Comparison of ENCODE assay signal across 23 cellular contexts in genomic region chr1:14788065-14788464, GRCh38.
DNase-seq lines count a peak whose midpoint lies in the region; ATAC-seq, FAIRE-seq and TF ChIP-seq lines count a peak whose summit lies in the region.
"Had no signal": no experiment of that assay in that cellular context is flagged by ENCODE, and none has a peak within 500 bp of the region (broad histone marks: within the 10 kb centered on the region; RNA-seq: fewer than 3 reads in every experiment).

No MANE protein-coding gene starts in this region.

- TF ChIP-seq POLR2A in HepG2 (IDR thresholded peaks at IDR 0.05; ENCODE audit: insufficient read depth in 1 of 2, low read depth in 2 of 2, low read length in 2 of 2), result no peak

- no peak overlapping the region for H3K4me2 ChIP-seq in HepG2 (ENCODE audit: low read depth, low read length)

- no peak overlapping the region for H3K4me3 ChIP-seq in HepG2 (replicated peaks in 1 of 3; ENCODE audit: insufficient read depth in 1 of 3, low read depth in 2 of 3, low read length in 3 of 3)

- in situ Hi-C loops in HepG2 (cut with HindIII; ENCODE audit: extremely low pct_ligation_motif_present, low pct_unique_long_range_greater_than_20kb), result no loop called here

- H3K36me3 ChIP-seq in HepG2 (replicated peaks in 1 of 2; ENCODE audit: control insufficient read depth in 1 of 2, insufficient read depth in 2 of 2, low read length in 2 of 2), result no peaks in the 10 kb centered on the region

- POLR2A ChIA-PET in WTC11 (lab: Charles Lee) (no interaction called here), HepG2 (lab: Yijun Ruan, JAX) (no interaction called here)

- H3K36me3 Mint-ChIP-seq in WTC11 (no peaks in the 10 kb centered on the region), type B pancreatic cell (no peaks in the 10 kb centered on the region)
- H3K36me3 Mint-ChIP-seq: CD14-positive monocyte; CD8-positive, alpha-beta memory T cell had no signal

- TF ChIP-seq EP300 in HepG2 (IDR thresholded peaks at IDR 0.05; ENCODE audit: low read depth in 2 of 2, low read length in 2 of 2) (no peak), HepG2 (CRISPR knock-in tag; IDR thresholded peaks at IDR 0.05; ENCODE audit: borderline replicate concordance) (no peak)

- H3K27ac ChIP-seq in foreskin keratinocyte (no peak overlapping the region), HepG2 (ENCODE audit: extremely low read length, insufficient read depth, low read length) (no peak overlapping the region)
- H3K27ac ChIP-seq: HL-60 had no signal

- no peak overlapping the region for H3K27ac Mint-ChIP-seq in WTC11
- H3K27ac Mint-ChIP-seq in type B pancreatic cell, result peak overlapping the region; percentile 34
- H3K27ac Mint-ChIP-seq: B cell; CD14-positive monocyte; CD8-positive, alpha-beta memory T cell had no signal

- CTCF ChIA-PET in WTC11 (lab: Charles Lee) (interaction anchor here (0.7 to 3.6 kb wide), 5 partner anchors 10 to 258 kb away, joined by 3 to 31 read pairs (median 5); no protein-coding TSS in a partner anchor), HepG2 (lab: Yijun Ruan, JAX; ENCODE audit: low intra/inter-chr PET ratio, low total read pairs) (interaction anchor here (1.7 kb wide), 1 partner anchor 239 kb away, joined by 3 read pairs; no protein-coding TSS in a partner anchor)

- H4K20me1 ChIP-seq in HepG2 (ENCODE audit: insufficient read depth, low read length), result no peaks in the 10 kb centered on the region

- peaks cover 2% of the 10 kb centered on the region for H3K27me3 ChIP-seq in foreskin keratinocyte
- H3K27me3 ChIP-seq in HepG2 (ENCODE audit: control insufficient read depth in 1 of 2, insufficient read depth in 2 of 2, low read length in 2 of 2), result peaks cover 3 to 72% of the 10 kb centered on the region in 2 experiments

- WGBS in HepG2 (ENCODE audit: low lambda C conversion rate), result 3% methylated on average over 7 of the region's 7 CpGs

- ATAC-seq in WTC11 (peak; percentile 19; the same call in 1 of the 2 replicates), foreskin keratinocyte (peak; percentile 6), HepG2 (no peak)
- ATAC-seq: PC-3, SK-N-SH treated with all-trans-retinoic acid at 6 μM for 48 hours had no signal

- TF ChIP-seq RAD21 in HepG2 (CRISPR knock-in tag; IDR thresholded peaks at IDR 0.05), result no peak

- peaks cover 51% of the 10 kb centered on the region for H3K4me1 Mint-ChIP-seq in WTC11
- peaks cover 30% of the 10 kb centered on the region for H3K4me1 Mint-ChIP-seq in type B pancreatic cell (ENCODE audit: unreplicated experiment)
- H3K4me1 Mint-ChIP-seq: B cell; CD8-positive, alpha-beta memory T cell had no signal

- intact Hi-C loops in HepG2 (cut with micrococcal nuclease; ENCODE audit: unreplicated experiment), result no loop called here

- DNase-seq in GM03348 (ENCODE audit: low spot score) (peak; percentile 35), WTC11 (ENCODE audit: low spot score) (no peak), foreskin keratinocyte (no peak), type B pancreatic cell (ENCODE audit: extremely low spot score, unreplicated experiment) (no peak), islet precursor cell (no peak), HK-2 (ENCODE audit: unreplicated experiment) (no peak), HepG2 (ENCODE audit: low spot score) (no peak)
- DNase-seq: CD8-positive, alpha-beta memory T cell; DMS153; NCI-H1048; NCI-H1417 treated with DMSO at 0.1 percent for 48 hours; NCI-H187 treated with DMSO at 0.1 percent for 48 hours; NCI-H2171 treated with DMSO at 0.1 percent for 48 hours; NCI-H524; NCI-H748 treated with DMSO at 0.1 percent for 48 hours; NK-92 treated with Interleukin-12 subunit alpha and Interleukin-12 subunit beta, amount 100 ng/mL, for 24 hours had no signal

- TF ChIP-seq CTCF in WTC11 (IDR thresholded peaks at IDR 0.05), result no peak
- no peak for TF ChIP-seq CTCF in foreskin keratinocyte (conservative IDR thresholded peaks at IDR 0.05)
- TF ChIP-seq CTCF in type B pancreatic cell (conservative IDR thresholded peaks at IDR 0.05), result no peak
- TF ChIP-seq CTCF in HepG2 (CRISPR knock-in tag; IDR thresholded peaks at IDR 0.05), result no peak

- H3K27me3 Mint-ChIP-seq in WTC11 (ENCODE audit: low read depth) (no peaks in the 10 kb centered on the region), type B pancreatic cell (no peaks in the 10 kb centered on the region)
- H3K27me3 Mint-ChIP-seq: B cell had no signal

- H3K79me2 ChIP-seq in HepG2 (ENCODE audit: insufficient read depth, low read length), result no peaks in the 10 kb centered on the region

- H2AFZ ChIP-seq in HepG2 (ENCODE audit: low read length), result no peak overlapping the region

- no TSS peak for BruUV-seq in HepG2 (replicated peaks; lab: Mats Ljungman, UMichigan)

- no peak overlapping the region for H3K4me3 Mint-ChIP-seq in WTC11
- no peak overlapping the region for H3K4me3 Mint-ChIP-seq in type B pancreatic cell
- H3K4me3 Mint-ChIP-seq: B cell; CD14-positive monocyte; CD8-positive, alpha-beta memory T cell had no signal

- peaks cover 11% of the 10 kb centered on the region for H3K4me1 ChIP-seq in foreskin keratinocyte
- H3K4me1 ChIP-seq in HepG2 (ENCODE audit: insufficient read depth, low read length), result no peaks in the 10 kb centered on the region

- no peak for FAIRE-seq in HepG2 (lab: Jason Lieb, UNC)
- FAIRE-seq: GM18507, H54 had no signal

- H3K9me3 Mint-ChIP-seq in WTC11, result no peaks in the 10 kb centered on the region
- no peaks in the 10 kb centered on the region for H3K9me3 Mint-ChIP-seq in type B pancreatic cell

- H3K9ac ChIP-seq in HepG2 (ENCODE audit: insufficient read depth, low read depth, low read length), result no peak overlapping the region

- no peaks in the 10 kb centered on the region for H3K9me3 ChIP-seq in HepG2 (ENCODE audit: low read length)

TF ChIP-seq in WTC11, 78 proteins besides CTCF, POLR2A, EP300 and RAD21 (continues in another document):
- TF ChIP-seq ZNF138 (CRISPR knock-in tag; conservative IDR thresholded peaks at IDR 0.05) (no peak), HMGXB4 (CRISPR knock-in tag; IDR thresholded peaks at IDR 0.05) (no peak), IRF2 (CRISPR knock-in tag; IDR thresholded peaks at IDR 0.05; ENCODE audit: borderline replicate concordance, low read depth) (no peak), ZNF416 (CRISPR knock-in tag; IDR thresholded peaks at IDR 0.05) (no peak), JAZF1 (CRISPR knock-in tag; IDR thresholded peaks at IDR 0.05) (no peak), MAX (CRISPR knock-in tag; IDR thresholded peaks at IDR 0.05) (no peak)

TF ChIP-seq in HepG2, 621 proteins besides CTCF, POLR2A, EP300 and RAD21:
- TF ChIP-seq ZNF691 (CRISPR knock-in tag; IDR thresholded peaks at IDR 0.05; ENCODE audit: borderline replicate concordance, low read depth) (no peak), RERE (CRISPR knock-in tag; IDR thresholded peaks at IDR 0.05; ENCODE audit: low read depth) (no peak), EED (CRISPR knock-in tag; IDR thresholded peaks at IDR 0.05) (no peak), ZNF543 (CRISPR knock-in tag; IDR thresholded peaks at IDR 0.05) (no peak), FOSL1 (CRISPR knock-in tag; IDR thresholded peaks at IDR 0.05; ENCODE audit: borderline replicate concordance) (no peak)
